20 cellular contexts compared by ENCODE assay signal in genomic region chr1:16487011-16487410, GRCh38. TPM values are rescaled to one million over a fixed set of nuclear protein-coding genes. Genes with fewer than 3 reads are reported as not detected.
"Had no signal": no experiment of that assay in that cellular context is flagged by ENCODE, and none has a peak within 500 bp of the region (broad histone marks: within the 10 kb centered on the region; RNA-seq: fewer than 3 reads in every experiment).

No MANE protein-coding gene starts in this region.

RNA-seq across cellular contexts. Expression of gene RNU1-1, which starts 27.1 kb away (rescaled TPM):
- polyA plus RNA-seq: adipose tissue, adrenal gland, aorta, cardiac muscle cell had no signal

RNA-seq across cellular contexts. Expression of gene SPATA21, which starts 49.8 kb away (rescaled TPM):
- total RNA-seq: activated naive CD4-positive, alpha-beta T cell treated with anti-CD3 and anti-CD28 coated beads for 36 hours; activated naive CD4-positive, alpha-beta T cell treated with anti-CD3 and anti-CD28 coated beads, Interleukin-2, amount 50 U/mL, for 72 hours; activated naive CD8-positive, alpha-beta T cell treated with anti-CD3 and anti-CD28 coated beads for 36 hours; activated naive CD8-positive, alpha-beta T cell treated with anti-CD3 and anti-CD28 coated beads, Interleukin-2, amount 10 ng/mL, durations not matched to agents 7 days and 5 days; activated T-cell treated with anti-CD3 and anti-CD28 coated beads, Interleukin-2, amount 50 U/mL, for 4 hours; activated T-cell treated with anti-CD3 and anti-CD28 coated beads, Interleukin-2, amount 50 U/mL, for 72 hours; activated T-helper 1 cell treated with anti-CD3 and anti-CD28 coated beads, Interleukin-12 subunit alpha, Interleukin-12 subunit beta, Interleukin-2, Interleukin-4 antibody, amounts not matched to agents 30 ng/mL and 10 ng/mL and 1 ng/mL, durations not matched to agents 14 hours and 24 hours and 36 hours; activated T-helper 2 cell treated with anti-CD3 and anti-CD28 coated beads, Interferon-gamma antibody, Interleukin-2, Interleukin-4, amounts not matched to agents 10 μg/mL and 5 μg/mL and 100 μg/mL, durations not matched to agents 14 hours and 24 hours and 36 hours; adrenal gland; aorta; ascending aorta; astrocyte; body of pancreas; breast epithelium; bronchial epithelial cell; cardiac septum; cerebellum; chondrocyte had no signal
- polyA plus RNA-seq: cardiac muscle cell had no signal
